ENCODE assay signal across 18 cellular contexts in the genomic region with DNA sequence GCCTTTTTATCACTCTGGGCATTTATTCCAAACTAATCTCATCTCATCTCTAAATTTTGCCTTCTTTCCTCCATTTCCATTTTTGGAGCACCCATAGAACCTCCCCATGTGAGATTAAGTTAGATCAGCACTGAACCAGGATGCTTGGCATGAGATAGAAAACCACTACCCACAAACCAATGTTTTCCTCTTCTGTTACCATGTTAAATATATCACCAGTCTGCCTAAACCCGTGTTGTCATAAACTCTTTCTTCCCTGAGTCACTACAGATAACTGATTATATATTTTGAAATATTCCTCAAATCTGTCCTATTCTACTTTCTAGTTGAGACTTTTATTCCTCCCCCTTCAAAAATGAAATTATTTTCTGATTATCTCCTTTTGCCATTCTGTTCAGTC. TPM values are rescaled to one million over a fixed set of nuclear protein-coding genes. Genes with fewer than 3 reads are reported as not detected.
DNase-seq lines count a peak whose midpoint lies in the region; ATAC-seq and TF ChIP-seq lines count a peak whose summit lies in the region.
"Had no signal": no experiment of that assay in that cellular context is flagged by ENCODE, and none has a peak within 500 bp of the region (broad histone marks: within the 10 kb centered on the region; RNA-seq: fewer than 3 reads in every experiment).

No MANE protein-coding gene starts in this region.

- no peak for TF ChIP-seq CTCF in fibroblast of mammary gland (conservative IDR thresholded peaks at IDR 0.05; ENCODE audit: control insufficient read depth, insufficient read depth, low read depth, low read length)

- no peak overlapping the region for H3K4me3 ChIP-seq in fibroblast of mammary gland (ENCODE audit: control insufficient read depth, low read depth, low read length)
- H3K4me3 ChIP-seq: PC-9 had no signal

- peak; percentile 44 for DNase-seq in LHCN-M2 (ENCODE audit: low read depth)
- peak; percentile 88 for DNase-seq in amniotic epithelial cell (ENCODE audit: low read depth)
- peak; percentile 9 for DNase-seq in fibroblast of mammary gland (ENCODE audit: low read depth)
- peak; percentile 57 for DNase-seq in stromal cell of bone marrow (ENCODE audit: low read depth)
- DNase-seq in left lobe of liver (ENCODE audit: low spot score) = no peak
- DNase-seq in DMS114 treated with DMSO at 0.1 percent for 48 hours (lab: John Stamatoyannopoulos, UW; ENCODE audit: unreplicated experiment) = no peak
- DNase-seq: C1 segment of cervical spinal cord, DMS79 treated with DMSO at 0.1 percent for 48 hours, HFFc6, Karpas-422, NCI-H1694 treated with DMSO at 0.1 percent for 48 hours, NCI-H2107, NCI-H2227 treated with DMSO at 0.1 percent for 48 hours, NCI-H524, PC-9 had no signal

- ATAC-seq in left lobe of liver (no peak), HG03457 (IDR thresholded peaks at IDR 0.05; ENCODE audit: unreplicated experiment) (no peak)

RNA-seq across cellular contexts. Expression of gene GABRB1, which starts 37.6 kb away (rescaled TPM):
- total RNA-seq in LHCN-M2 (2014; rRNA removed) (not detected in 2 replicates), left lobe of liver (not detected)
- not detected for polyA plus RNA-seq in LHCN-M2 (2012)
- total RNA-seq: G401, HFFc6, PC-9 had no signal
- polyA plus RNA-seq: IgD-negative memory B cell had no signal

Comparison
In these comparisons a context has a peak if more than half of its experiments do, and no peak if none do; other contexts are left out.
1. DNase-seq: peak in LHCN-M2 (single experiment), amniotic epithelial cell (single experiment), fibroblast of mammary gland (single experiment) and stromal cell of bone marrow (single experiment); none in left lobe of liver (single experiment) and DMS114 treated with DMSO at 0.1 percent for 48 hours (single experiment).